ENCODE assay signal across 8 cellular contexts in genomic region chr1:120414911-120415480, GRCh38. TPM values are rescaled to one million over a fixed set of nuclear protein-coding genes. Genes with fewer than 3 reads are reported as not detected.
DNase-seq lines count a peak whose midpoint lies in the region; ATAC-seq and TF ChIP-seq lines count a peak whose summit lies in the region.
"Not testable (repeated sequence)": the region's sequence is repeated elsewhere in the genome, so short reads cannot be mapped to it uniquely, and the experiment has no call there.

Gene NBPF8, plus strand, starts transcription at chr1:120415035. Its CDS starts 21,488 bp downstream, at chr1:120436523.

- 1% methylated on average over 18 to 42 of the region's 64 CpGs; no CpG with 5 or more reads in 1 of the 5 donors for WGBS in stomach, 5 donors

- H3K27me3 Mint-ChIP-seq in activated naive CD8-positive, alpha-beta T cell treated with anti-CD3 and anti-CD28 coated beads, Interleukin-2, amount 10 ng/mL, durations not matched to agents 7 days and 5 days; osteocyte (ENCODE audit: unreplicated experiment): not testable (repeated sequence)

- H3K27me3 ChIP-seq in stomach, result not testable (repeated sequence)

- TF ChIP-seq POLR2A in stomach (IDR thresholded peaks at IDR 0.05), result not testable (repeated sequence)

- TF ChIP-seq CTCF in osteocyte (IDR thresholded peaks at IDR 0.05); stomach (IDR thresholded peaks at IDR 0.05): not testable (repeated sequence)

- peak within 1 kb of the TSS; percentile 58 to 65 (median 64) for H3K4me3 ChIP-seq in stomach

- peak within 1 kb of the TSS; percentile 80 for H3K27ac Mint-ChIP-seq in activated naive CD8-positive, alpha-beta T cell treated with anti-CD3 and anti-CD28 coated beads, Interleukin-2, amount 10 ng/mL, durations not matched to agents 7 days and 5 days
- H3K27ac Mint-ChIP-seq in osteocyte (ENCODE audit: unreplicated experiment), result peak within 1 kb of the TSS; percentile 65

- H3K36me3 Mint-ChIP-seq in activated naive CD8-positive, alpha-beta T cell treated with anti-CD3 and anti-CD28 coated beads, Interleukin-2, amount 10 ng/mL, durations not matched to agents 7 days and 5 days; osteocyte (ENCODE audit: unreplicated experiment): not testable (repeated sequence)

- H3K9me3 Mint-ChIP-seq in activated naive CD8-positive, alpha-beta T cell treated with anti-CD3 and anti-CD28 coated beads, Interleukin-2, amount 10 ng/mL, durations not matched to agents 7 days and 5 days; osteocyte (ENCODE audit: unreplicated experiment): not testable (repeated sequence)

- peak; percentile 100 for ATAC-seq in HG02642 (IDR thresholded peaks at IDR 0.05; ENCODE audit: poor library complexity, unreplicated experiment)
- peak; percentile 97 for ATAC-seq in activated naive CD8-positive, alpha-beta T cell treated with anti-CD3 and anti-CD28 coated beads, Interleukin-2, amount 10 ng/mL, durations not matched to agents 7 days and 5 days (ENCODE audit: low read depth)
- peak; percentile 100 for ATAC-seq in Right ventricle myocardium inferior

- not testable (repeated sequence) for TF ChIP-seq EP300 in stomach (IDR thresholded peaks at IDR 0.05)

- intact Hi-C loops in Right ventricle myocardium inferior (cut with DNase I); stomach (cut with DNase I; ENCODE audit: low total_unique reads): not testable (repeated sequence)

- peak; percentile 36 for DNase-seq in GDM1 (lab: John Stamatoyannopoulos, UW)
- DNase-seq in MV-4-11 (lab: John Stamatoyannopoulos, UW), result peak; percentile 58
- peak; percentile 47 for DNase-seq in T-helper 22 cell (ENCODE audit: low read depth)
- peak; percentile 79 for DNase-seq in activated naive CD8-positive, alpha-beta T cell treated with anti-CD3 and anti-CD28 coated beads, Interleukin-2, amount 10 ng/mL, durations not matched to agents 7 days and 5 days
- DNase-seq in Right ventricle myocardium inferior (ENCODE audit: missing footprints), result peak; percentile 92
- DNase-seq in osteocyte (ENCODE audit: extremely low spot score, unreplicated experiment), result peak; percentile 86
- peak; percentile 75 for DNase-seq in stomach

- H3K4me3 Mint-ChIP-seq in activated naive CD8-positive, alpha-beta T cell treated with anti-CD3 and anti-CD28 coated beads, Interleukin-2, amount 10 ng/mL, durations not matched to agents 7 days and 5 days, result peak within 1 kb of the TSS; percentile 90
- peak within 1 kb of the TSS; percentile 76 for H3K4me3 Mint-ChIP-seq in osteocyte (ENCODE audit: unreplicated experiment)

- not testable (repeated sequence) for H3K36me3 ChIP-seq in stomach

- not testable (repeated sequence) for H3K9me3 ChIP-seq in stomach

- not testable (repeated sequence) for H3K4me1 ChIP-seq in stomach

- peak within 1 kb of the TSS; percentile 17 to 89 (median 79) for H3K27ac ChIP-seq in stomach

- not testable (repeated sequence) for H3K4me1 Mint-ChIP-seq in activated naive CD8-positive, alpha-beta T cell treated with anti-CD3 and anti-CD28 coated beads, Interleukin-2, amount 10 ng/mL, durations not matched to agents 7 days and 5 days; osteocyte (ENCODE audit: unreplicated experiment)

- POLR2A ChIA-PET in activated naive CD8-positive, alpha-beta T cell treated with anti-CD3 and anti-CD28 coated beads, Interleukin-2, amount 10 ng/mL, durations not matched to agents 7 days and 5 days (lab: Charles Lee), result not testable (repeated sequence)

RNA-seq across cellular contexts. Expression of gene NBPF8, which starts in this region (rescaled TPM):
- total RNA-seq in activated naive CD8-positive, alpha-beta T cell treated with anti-CD3 and anti-CD28 coated beads, Interleukin-2, amount 10 ng/mL, durations not matched to agents 7 days and 5 days, result 10 to 100 TPM; 31.7 to 32.7 TPM
- total RNA-seq in Right ventricle myocardium inferior, result 1.3 TPM
- 21.0 and 21.3 TPM in 2 replicates for total RNA-seq in osteocyte
- total RNA-seq in stomach, result 10 to 100 TPM in 4 of 5 donors, 1 to 10 TPM in 1; 8.2 to 17.9 (median 13.2) TPM
- 1 to 10 TPM; 2.9 to 3.9 (median 3.9) TPM for polyA plus RNA-seq in stomach

Comparison
In these comparisons a context has a peak if more than half of its experiments do, and no peak if none do; other contexts are left out.
1. Peak in every context shown above with its lines: DNase-seq, ATAC-seq, H3K4me3 ChIP-seq and H3K27ac ChIP-seq.
2. DNase-seq: peak in every context shown above with its lines; median percentile 92 in Right ventricle myocardium inferior; 86 in osteocyte; 79 in activated naive CD8-positive, alpha-beta T cell treated with anti-CD3 and anti-CD28 coated beads, Interleukin-2, amount 10 ng/mL, durations not matched to agents 7 days and 5 days; 75 in stomach; 58 in MV-4-11; 47 in T-helper 22 cell; 36 in GDM1.